Comparison of ENCODE assay signal across 1 cellular context in the genomic region with DNA sequence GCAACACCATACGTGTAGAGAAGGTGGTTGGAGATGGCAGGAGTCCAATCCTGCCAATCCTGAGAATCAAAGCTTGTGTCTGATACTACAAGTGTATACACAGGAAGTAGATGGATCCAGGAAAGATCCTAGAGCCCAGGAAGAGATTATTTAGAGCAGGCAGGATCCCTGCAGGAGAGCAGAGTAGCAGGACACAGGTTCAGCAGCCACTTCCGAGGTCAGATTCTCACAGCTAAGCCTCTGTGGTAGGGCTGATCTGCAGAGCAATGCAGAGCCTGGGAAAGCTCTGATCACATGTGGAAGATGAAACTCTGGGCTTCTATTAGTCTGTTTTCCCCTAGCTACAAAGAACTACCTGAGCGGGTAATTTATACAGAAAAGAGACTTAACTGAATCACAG.
TF ChIP-seq lines count a peak whose summit lies in the region.

No MANE protein-coding gene starts in this region.

TF ChIP-seq in HepG2, 621 proteins besides CTCF, POLR2A, EP300 and RAD21:
- TF ChIP-seq FOXA3 (CRISPR knock-in tag; IDR thresholded peaks at IDR 0.05) (no peak), GABPA (IDR thresholded peaks at IDR 0.05; ENCODE audit: low read depth, low read length) (no peak), GABPA (CRISPR knock-in tag; IDR thresholded peaks at IDR 0.05; ENCODE audit: low read depth) (peak; percentile 31; the same call in 1 of the 2 replicates), ZNF274 (CRISPR knock-in tag; IDR thresholded peaks at IDR 0.05) (no peak), ZNF335 (CRISPR knock-in tag; IDR thresholded peaks at IDR 0.05) (no peak), ZNF7 (CRISPR knock-in tag; IDR thresholded peaks at IDR 0.05) (peak; percentile 59), ZFP37 (CRISPR knock-in tag; IDR thresholded peaks at IDR 0.05; ENCODE audit: borderline replicate concordance) (no peak), ZNF446 (CRISPR knock-in tag; IDR thresholded peaks at IDR 0.05) (no peak)
- TF ChIP-seq, protein P1, sequence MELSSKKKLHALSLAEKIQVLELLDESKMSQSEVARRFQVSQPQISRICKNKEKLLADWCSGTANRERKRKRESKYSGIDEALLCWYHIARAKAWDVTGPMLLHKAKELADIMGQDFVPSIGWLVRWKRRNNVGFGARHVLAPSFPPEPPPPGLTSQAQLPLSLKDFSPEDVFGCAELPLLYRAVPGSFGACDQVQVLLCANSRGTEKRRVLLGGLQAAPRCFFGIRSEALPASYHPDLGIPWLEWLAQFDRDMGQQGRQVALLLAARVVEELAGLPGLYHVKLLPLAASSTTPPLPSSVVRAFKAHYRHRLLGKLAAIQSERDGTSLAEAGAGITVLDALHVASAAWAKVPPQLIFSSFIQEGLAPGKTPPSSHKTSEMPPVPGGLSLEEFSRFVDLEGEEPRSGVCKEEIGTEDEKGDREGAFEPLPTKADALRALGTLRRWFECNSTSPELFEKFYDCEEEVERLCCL (CRISPR knock-in tag; IDR thresholded peaks at IDR 0.05; ENCODE audit: borderline replicate concordance): no peak
- TF ChIP-seq, protein P2, sequence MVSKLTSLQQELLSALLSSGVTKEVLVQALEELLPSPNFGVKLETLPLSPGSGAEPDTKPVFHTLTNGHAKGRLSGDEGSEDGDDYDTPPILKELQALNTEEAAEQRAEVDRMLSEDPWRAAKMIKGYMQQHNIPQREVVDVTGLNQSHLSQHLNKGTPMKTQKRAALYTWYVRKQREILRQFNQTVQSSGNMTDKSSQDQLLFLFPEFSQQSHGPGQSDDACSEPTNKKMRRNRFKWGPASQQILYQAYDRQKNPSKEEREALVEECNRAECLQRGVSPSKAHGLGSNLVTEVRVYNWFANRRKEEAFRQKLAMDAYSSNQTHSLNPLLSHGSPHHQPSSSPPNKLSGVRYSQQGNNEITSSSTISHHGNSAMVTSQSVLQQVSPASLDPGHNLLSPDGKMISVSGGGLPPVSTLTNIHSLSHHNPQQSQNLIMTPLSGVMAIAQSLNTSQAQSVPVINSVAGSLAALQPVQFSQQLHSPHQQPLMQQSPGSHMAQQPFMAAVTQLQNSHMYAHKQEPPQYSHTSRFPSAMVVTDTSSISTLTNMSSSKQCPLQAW (CRISPR knock-in tag; IDR thresholded peaks at IDR 0.05): 0 out of 2 replicates have a peak, but pooled peaks have one; percentile 8
TF ChIP-seq in HepG2: peak in this region for 3.
